In genomic region chr15:29925227-29926082, GRCh38 we compare ENCODE assay signal across 7 cellular contexts.
A peak's percentile ranks its signal among the peaks of the same experiment; 100 is the strongest.
DNase-seq lines count a peak whose midpoint lies in the region; ATAC-seq and TF ChIP-seq lines count a peak whose summit lies in the region.

No MANE protein-coding gene starts in this region.

- no peak for TF ChIP-seq EP300 in gastroesophageal sphincter (IDR thresholded peaks at IDR 0.05)

- no peaks in the 10 kb centered on the region for H3K9me3 Mint-ChIP-seq in progenitor cell of endocrine pancreas (ENCODE audit: low read depth)

- no peaks in the 10 kb centered on the region for H3K27me3 ChIP-seq in gastroesophageal sphincter

- no peak overlapping the region for H3K4me3 ChIP-seq in gastroesophageal sphincter

- DNase-seq in NAMALWA (ENCODE audit: low spot score) = peak; percentile 68
- DNase-seq in activated T-cell treated with anti-CD3 and anti-CD28 coated beads for 4 hours = peak; percentile 3
- DNase-seq in progenitor cell of endocrine pancreas (ENCODE audit: low spot score, unreplicated experiment) = peak; percentile 66
- no peak for DNase-seq in occipital lobe (lab: John Stamatoyannopoulos, UW)
- DNase-seq in DMS79 (lab: John Stamatoyannopoulos, UW) = no peak

- peak overlapping the region; percentile 97 for H3K27ac Mint-ChIP-seq in progenitor cell of endocrine pancreas

- peaks cover 45% of the 10 kb centered on the region for H3K4me1 Mint-ChIP-seq in progenitor cell of endocrine pancreas (ENCODE audit: low read depth)

- no peaks in the 10 kb centered on the region for H3K36me3 Mint-ChIP-seq in progenitor cell of endocrine pancreas (ENCODE audit: insufficient read depth)

- peaks cover 3% of the 10 kb centered on the region for H3K27me3 Mint-ChIP-seq in progenitor cell of endocrine pancreas

- WGBS in gastroesophageal sphincter (ENCODE audit: low coverage in 1 of 2), 2 donors = 61 to 77% methylated on average over 3 to 5 of the region's 5 CpGs

- no peak overlapping the region for H3K27ac ChIP-seq in gastroesophageal sphincter

- TF ChIP-seq POLR2A in gastroesophageal sphincter (IDR thresholded peaks at IDR 0.05) = no peak

- H3K4me3 Mint-ChIP-seq in progenitor cell of endocrine pancreas (ENCODE audit: low read depth) = no peak overlapping the region

- no peaks in the 10 kb centered on the region for H3K9me3 ChIP-seq in gastroesophageal sphincter

- peak; percentile 68 for ATAC-seq in gastroesophageal sphincter

- TF ChIP-seq CTCF in GM12874 (IDR thresholded peaks at IDR 0.05; ENCODE audit: insufficient read depth, low read depth, low read length) (peak; percentile 62), gastroesophageal sphincter (IDR thresholded peaks at IDR 0.05) (peak; percentile 37 to 71 (median 56)), progenitor cell of endocrine pancreas (IDR thresholded peaks at IDR 0.05; ENCODE audit: unreplicated experiment) (peak; percentile 85)

- no peaks in the 10 kb centered on the region for H3K36me3 ChIP-seq in gastroesophageal sphincter

- no peaks in the 10 kb centered on the region for H3K4me1 ChIP-seq in gastroesophageal sphincter

Comparison
In these comparisons a context has a peak if more than half of its experiments do, and no peak if none do; other contexts are left out.
1. DNase-seq: peak in NAMALWA (single experiment), activated T-cell treated with anti-CD3 and anti-CD28 coated beads for 4 hours (single experiment) and progenitor cell of endocrine pancreas (single experiment); none in occipital lobe (single experiment) and DMS79 (single experiment).
2. Peak in every context shown above with its lines, with median percentiles within 50 percentile points of each other: CTCF ChIP-seq.